1 cellular context compared by ENCODE assay signal in the genomic region with DNA sequence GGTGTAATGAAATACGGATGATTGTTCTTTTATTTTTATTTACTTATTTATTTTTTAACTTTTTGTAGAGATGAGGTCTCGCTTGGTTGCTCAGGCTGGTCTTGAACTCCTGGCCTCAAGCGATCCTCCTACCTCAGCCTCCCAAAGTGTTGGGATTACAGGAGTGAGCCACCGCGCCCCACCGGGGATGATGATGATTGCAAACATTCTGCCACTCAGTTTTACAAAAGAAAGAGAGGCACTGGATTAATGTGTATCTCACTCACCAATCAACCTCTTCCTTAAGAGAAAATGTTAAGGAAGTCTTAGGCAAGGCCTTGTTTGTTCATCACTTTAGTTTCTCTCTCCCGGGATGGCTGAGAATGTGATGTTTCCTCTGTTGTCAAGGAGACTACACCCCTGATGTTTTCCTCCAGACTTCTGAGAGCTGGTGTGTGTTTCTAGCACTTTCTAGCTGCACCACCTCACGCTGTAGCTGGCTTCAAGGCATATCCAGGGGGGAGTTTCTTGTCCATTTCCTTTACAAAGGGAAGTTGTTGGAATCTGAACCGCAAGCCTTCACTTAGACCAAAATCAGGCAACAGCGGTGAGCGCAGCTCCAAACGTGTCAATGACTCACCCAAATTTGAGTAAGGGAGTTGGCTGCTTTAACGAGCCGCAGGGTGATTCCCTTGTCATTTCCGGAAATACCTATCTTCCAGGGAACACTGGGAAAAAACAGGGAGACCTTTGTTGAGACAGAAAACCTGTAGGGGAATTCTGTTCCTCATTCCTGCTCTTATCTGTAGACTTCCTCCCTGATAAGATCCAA.
TF ChIP-seq lines count a peak whose summit lies in the region.

No MANE protein-coding gene starts in this region.

TF ChIP-seq in K562, 482 proteins besides CTCF, POLR2A, EP300 and RAD21 (continued from another document):
- TF ChIP-seq ARID1B (IDR thresholded peaks at IDR 0.05), result peak; percentile 43; the same call in 1 of the 2 replicates
- peak; percentile 59 for TF ChIP-seq POLR2H (tag; IDR thresholded peaks at IDR 0.05; ENCODE audit: low read depth)
- TF ChIP-seq ZNF140 (CRISPR knock-in tag; IDR thresholded peaks at IDR 0.05), result no peak
- TF ChIP-seq, protein P1, sequence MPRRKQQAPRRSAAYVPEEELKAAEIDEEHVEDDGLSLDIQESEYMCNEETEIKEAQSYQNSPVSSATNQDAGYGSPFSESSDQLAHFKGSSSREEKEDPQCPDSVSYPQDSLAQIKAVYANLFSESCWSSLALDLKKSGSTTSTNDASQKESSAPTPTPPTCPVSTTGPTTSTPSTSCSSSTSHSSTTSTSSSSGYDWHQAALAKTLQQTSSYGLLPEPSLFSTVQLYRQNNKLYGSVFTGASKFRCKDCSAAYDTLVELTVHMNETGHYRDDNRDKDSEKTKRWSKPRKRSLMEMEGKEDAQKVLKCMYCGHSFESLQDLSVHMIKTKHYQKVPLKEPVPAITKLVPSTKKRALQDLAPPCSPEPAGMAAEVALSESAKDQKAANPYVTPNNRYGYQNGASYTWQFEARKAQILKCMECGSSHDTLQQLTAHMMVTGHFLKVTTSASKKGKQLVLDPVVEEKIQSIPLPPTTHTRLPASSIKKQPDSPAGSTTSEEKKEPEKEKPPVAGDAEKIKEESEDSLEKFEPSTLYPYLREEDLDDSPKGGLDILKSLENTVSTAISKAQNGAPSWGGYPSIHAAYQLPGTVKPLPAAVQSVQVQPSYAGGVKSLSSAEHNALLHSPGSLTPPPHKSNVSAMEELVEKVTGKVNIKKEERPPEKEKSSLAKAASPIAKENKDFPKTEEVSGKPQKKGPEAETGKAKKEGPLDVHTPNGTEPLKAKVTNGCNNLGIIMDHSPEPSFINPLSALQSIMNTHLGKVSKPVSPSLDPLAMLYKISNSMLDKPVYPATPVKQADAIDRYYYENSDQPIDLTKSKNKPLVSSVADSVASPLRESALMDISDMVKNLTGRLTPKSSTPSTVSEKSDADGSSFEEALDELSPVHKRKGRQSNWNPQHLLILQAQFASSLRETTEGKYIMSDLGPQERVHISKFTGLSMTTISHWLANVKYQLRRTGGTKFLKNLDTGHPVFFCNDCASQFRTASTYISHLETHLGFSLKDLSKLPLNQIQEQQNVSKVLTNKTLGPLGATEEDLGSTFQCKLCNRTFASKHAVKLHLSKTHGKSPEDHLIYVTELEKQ (CRISPR knock-in tag; IDR thresholded peaks at IDR 0.05), result no peak
- no peak for TF ChIP-seq ZKSCAN3 (CRISPR knock-in tag; IDR thresholded peaks at IDR 0.05)
- no peak for TF ChIP-seq ZNF197 (CRISPR knock-in tag; IDR thresholded peaks at IDR 0.05; ENCODE audit: low read depth)
- TF ChIP-seq MTF1 (CRISPR knock-in tag; IDR thresholded peaks at IDR 0.05; ENCODE audit: borderline replicate concordance), result no peak
- TF ChIP-seq FIP1L1 (IDR thresholded peaks at IDR 0.05; ENCODE audit: low read depth, low read length, poor library complexity, severe bottlenecking), result no peak
- no peak for TF ChIP-seq MCM2 (IDR thresholded peaks at IDR 0.05; ENCODE audit: low read depth)
- no peak for TF ChIP-seq PRPF4 (IDR thresholded peaks at IDR 0.05; ENCODE audit: insufficient read depth, low read depth, low read length, poor library complexity, severe bottlenecking)
- no peak for TF ChIP-seq BCOR (IDR thresholded peaks at IDR 0.05)
- TF ChIP-seq ZKSCAN1 (IDR thresholded peaks at IDR 0.05; ENCODE audit: low read depth, low read length), result no peak
- no peak for TF ChIP-seq FOXA1 (IDR thresholded peaks at IDR 0.05; ENCODE audit: borderline replicate concordance)
- TF ChIP-seq TBL1XR1 (IDR thresholded peaks at IDR 0.05; ENCODE audit: low read length in 2 of 2), result 0 out of 4 replicates have a peak, but pooled peaks of 1 of the 2 experiments have one; percentile 32
- TF ChIP-seq NONO (IDR thresholded peaks at IDR 0.05; ENCODE audit: low read depth in 2 of 2, low read length in 1 of 2), result 0 out of 4 replicates have a peak, but pooled peaks of 1 of the 2 experiments have one; percentile 9
- TF ChIP-seq, protein P2, sequence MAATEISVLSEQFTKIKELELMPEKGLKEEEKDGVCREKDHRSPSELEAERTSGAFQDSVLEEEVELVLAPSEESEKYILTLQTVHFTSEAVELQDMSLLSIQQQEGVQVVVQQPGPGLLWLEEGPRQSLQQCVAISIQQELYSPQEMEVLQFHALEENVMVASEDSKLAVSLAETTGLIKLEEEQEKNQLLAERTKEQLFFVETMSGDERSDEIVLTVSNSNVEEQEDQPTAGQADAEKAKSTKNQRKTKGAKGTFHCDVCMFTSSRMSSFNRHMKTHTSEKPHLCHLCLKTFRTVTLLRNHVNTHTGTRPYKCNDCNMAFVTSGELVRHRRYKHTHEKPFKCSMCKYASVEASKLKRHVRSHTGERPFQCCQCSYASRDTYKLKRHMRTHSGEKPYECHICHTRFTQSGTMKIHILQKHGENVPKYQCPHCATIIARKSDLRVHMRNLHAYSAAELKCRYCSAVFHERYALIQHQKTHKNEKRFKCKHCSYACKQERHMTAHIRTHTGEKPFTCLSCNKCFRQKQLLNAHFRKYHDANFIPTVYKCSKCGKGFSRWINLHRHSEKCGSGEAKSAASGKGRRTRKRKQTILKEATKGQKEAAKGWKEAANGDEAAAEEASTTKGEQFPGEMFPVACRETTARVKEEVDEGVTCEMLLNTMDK (IDR thresholded peaks at IDR 0.05; ENCODE audit: borderline replicate concordance, insufficient read depth, low read depth, low read length, poor library complexity, severe bottlenecking), result no peak
- no peak for TF ChIP-seq RBM25 (IDR thresholded peaks at IDR 0.05; ENCODE audit: low read depth, low read length, severe bottlenecking)
- TF ChIP-seq, protein P3, sequence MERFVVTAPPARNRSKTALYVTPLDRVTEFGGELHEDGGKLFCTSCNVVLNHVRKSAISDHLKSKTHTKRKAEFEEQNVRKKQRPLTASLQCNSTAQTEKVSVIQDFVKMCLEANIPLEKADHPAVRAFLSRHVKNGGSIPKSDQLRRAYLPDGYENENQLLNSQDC (CRISPR knock-in tag; IDR thresholded peaks at IDR 0.05), result no peak
- TF ChIP-seq SMAD2 (IDR thresholded peaks at IDR 0.05; ENCODE audit: low read depth, low read length), result no peak
- no peak for TF ChIP-seq ATF1 (CRISPR knock-in tag; IDR thresholded peaks at IDR 0.05)
- 0 out of 2 replicates have a peak, but pooled peaks have one; percentile 9 for TF ChIP-seq ATF1 (tag; IDR thresholded peaks at IDR 0.05)
- TF ChIP-seq MED1 (CRISPR knock-in tag; IDR thresholded peaks at IDR 0.05; ENCODE audit: borderline replicate concordance), result no peak
- peak; percentile 65 for TF ChIP-seq RBFOX2 (IDR thresholded peaks at IDR 0.05; ENCODE audit: low read depth, low read length)
- peak; percentile 92 for TF ChIP-seq ZBTB1 (CRISPR knock-in tag; IDR thresholded peaks at IDR 0.05; ENCODE audit: borderline replicate concordance, low read depth)
- peak; percentile 73 for TF ChIP-seq RFX1 (IDR thresholded peaks at IDR 0.05)
- TF ChIP-seq SUPT5H (IDR thresholded peaks at IDR 0.05), result peak; percentile 41
- TF ChIP-seq, protein P4, sequence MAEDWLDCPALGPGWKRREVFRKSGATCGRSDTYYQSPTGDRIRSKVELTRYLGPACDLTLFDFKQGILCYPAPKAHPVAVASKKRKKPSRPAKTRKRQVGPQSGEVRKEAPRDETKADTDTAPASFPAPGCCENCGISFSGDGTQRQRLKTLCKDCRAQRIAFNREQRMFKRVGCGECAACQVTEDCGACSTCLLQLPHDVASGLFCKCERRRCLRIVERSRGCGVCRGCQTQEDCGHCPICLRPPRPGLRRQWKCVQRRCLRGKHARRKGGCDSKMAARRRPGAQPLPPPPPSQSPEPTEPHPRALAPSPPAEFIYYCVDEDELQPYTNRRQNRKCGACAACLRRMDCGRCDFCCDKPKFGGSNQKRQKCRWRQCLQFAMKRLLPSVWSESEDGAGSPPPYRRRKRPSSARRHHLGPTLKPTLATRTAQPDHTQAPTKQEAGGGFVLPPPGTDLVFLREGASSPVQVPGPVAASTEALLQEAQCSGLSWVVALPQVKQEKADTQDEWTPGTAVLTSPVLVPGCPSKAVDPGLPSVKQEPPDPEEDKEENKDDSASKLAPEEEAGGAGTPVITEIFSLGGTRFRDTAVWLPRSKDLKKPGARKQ (CRISPR knock-in tag; IDR thresholded peaks at IDR 0.05), result no peak
- TF ChIP-seq, protein P5, sequence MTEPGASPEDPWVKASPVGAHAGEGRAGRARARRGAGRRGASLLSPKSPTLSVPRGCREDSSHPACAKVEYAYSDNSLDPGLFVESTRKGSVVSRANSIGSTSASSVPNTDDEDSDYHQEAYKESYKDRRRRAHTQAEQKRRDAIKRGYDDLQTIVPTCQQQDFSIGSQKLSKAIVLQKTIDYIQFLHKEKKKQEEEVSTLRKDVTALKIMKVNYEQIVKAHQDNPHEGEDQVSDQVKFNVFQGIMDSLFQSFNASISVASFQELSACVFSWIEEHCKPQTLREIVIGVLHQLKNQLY (CRISPR knock-in tag; conservative IDR thresholded peaks at IDR 0.05), result no peak
- TF ChIP-seq, protein P6, sequence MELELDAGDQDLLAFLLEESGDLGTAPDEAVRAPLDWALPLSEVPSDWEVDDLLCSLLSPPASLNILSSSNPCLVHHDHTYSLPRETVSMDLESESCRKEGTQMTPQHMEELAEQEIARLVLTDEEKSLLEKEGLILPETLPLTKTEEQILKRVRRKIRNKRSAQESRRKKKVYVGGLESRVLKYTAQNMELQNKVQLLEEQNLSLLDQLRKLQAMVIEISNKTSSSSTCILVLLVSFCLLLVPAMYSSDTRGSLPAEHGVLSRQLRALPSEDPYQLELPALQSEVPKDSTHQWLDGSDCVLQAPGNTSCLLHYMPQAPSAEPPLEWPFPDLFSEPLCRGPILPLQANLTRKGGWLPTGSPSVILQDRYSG (tag; conservative IDR thresholded peaks at IDR 0.05; ENCODE audit: low read depth), result no peak
- TF ChIP-seq, protein P7, sequence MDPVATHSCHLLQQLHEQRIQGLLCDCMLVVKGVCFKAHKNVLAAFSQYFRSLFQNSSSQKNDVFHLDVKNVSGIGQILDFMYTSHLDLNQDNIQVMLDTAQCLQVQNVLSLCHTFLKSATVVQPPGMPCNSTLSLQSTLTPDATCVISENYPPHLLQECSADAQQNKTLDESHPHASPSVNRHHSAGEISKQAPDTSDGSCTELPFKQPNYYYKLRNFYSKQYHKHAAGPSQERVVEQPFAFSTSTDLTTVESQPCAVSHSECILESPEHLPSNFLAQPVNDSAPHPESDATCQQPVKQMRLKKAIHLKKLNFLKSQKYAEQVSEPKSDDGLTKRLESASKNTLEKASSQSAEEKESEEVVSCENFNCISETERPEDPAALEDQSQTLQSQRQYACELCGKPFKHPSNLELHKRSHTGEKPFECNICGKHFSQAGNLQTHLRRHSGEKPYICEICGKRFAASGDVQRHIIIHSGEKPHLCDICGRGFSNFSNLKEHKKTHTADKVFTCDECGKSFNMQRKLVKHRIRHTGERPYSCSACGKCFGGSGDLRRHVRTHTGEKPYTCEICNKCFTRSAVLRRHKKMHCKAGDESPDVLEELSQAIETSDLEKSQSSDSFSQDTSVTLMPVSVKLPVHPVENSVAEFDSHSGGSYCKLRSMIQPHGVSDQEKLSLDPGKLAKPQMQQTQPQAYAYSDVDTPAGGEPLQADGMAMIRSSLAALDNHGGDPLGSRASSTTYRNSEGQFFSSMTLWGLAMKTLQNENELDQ (CRISPR knock-in tag; IDR thresholded peaks at IDR 0.05; ENCODE audit: borderline replicate concordance), result 0 out of 2 replicates have a peak, but pooled peaks have one; percentile 82
- TF ChIP-seq NCOR1 (IDR thresholded peaks at IDR 0.05), result no peak
- TF ChIP-seq, protein P8, sequence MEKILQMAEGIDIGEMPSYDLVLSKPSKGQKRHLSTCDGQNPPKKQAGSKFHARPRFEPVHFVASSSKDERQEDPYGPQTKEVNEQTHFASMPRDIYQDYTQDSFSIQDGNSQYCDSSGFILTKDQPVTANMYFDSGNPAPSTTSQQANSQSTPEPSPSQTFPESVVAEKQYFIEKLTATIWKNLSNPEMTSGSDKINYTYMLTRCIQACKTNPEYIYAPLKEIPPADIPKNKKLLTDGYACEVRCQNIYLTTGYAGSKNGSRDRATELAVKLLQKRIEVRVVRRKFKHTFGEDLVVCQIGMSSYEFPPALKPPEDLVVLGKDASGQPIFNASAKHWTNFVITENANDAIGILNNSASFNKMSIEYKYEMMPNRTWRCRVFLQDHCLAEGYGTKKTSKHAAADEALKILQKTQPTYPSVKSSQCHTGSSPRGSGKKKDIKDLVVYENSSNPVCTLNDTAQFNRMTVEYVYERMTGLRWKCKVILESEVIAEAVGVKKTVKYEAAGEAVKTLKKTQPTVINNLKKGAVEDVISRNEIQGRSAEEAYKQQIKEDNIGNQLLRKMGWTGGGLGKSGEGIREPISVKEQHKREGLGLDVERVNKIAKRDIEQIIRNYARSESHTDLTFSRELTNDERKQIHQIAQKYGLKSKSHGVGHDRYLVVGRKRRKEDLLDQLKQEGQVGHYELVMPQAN (IDR thresholded peaks at IDR 0.05; ENCODE audit: borderline replicate concordance), result peak; percentile 56
- TF ChIP-seq HDGF (IDR thresholded peaks at IDR 0.05), result no peak
- TF ChIP-seq TEAD2 (tag; IDR thresholded peaks at IDR 0.05), result no peak
